Comparison of ENCODE assay signal across 10 cellular contexts in the genomic region with DNA sequence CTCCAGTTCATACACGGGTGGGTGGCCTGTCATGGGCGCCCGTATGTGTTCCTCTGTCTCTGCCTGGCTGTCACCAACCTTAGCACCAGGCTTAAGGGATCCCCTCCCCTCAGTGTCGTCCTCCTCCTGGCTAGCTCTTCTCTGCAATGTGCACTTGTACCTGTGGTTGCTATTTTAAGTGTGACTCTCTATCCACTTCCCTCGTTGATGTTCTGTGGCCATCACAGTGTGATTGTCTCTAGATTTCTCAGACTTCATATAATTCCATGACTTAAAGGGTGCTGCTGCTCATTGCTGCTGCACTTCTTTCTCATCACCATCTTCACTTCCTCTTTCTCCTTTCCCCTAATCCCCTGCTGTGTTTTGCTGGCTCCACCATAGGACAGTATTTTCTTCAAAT.
DNase-seq lines count a peak whose midpoint lies in the region; ATAC-seq lines count a peak whose summit lies in the region.
"Had no signal": no experiment of that assay in that cellular context is flagged by ENCODE, and none has a peak within 500 bp of the region (broad histone marks: within the 10 kb centered on the region; RNA-seq: fewer than 3 reads in every experiment).

No MANE protein-coding gene starts in this region.

- CTCF ChIA-PET in activated CD8-positive, alpha-beta T cell treated with anti-CD3 and anti-CD28 coated beads, Interleukin-2, amount 10 ng/mL, durations not matched to agents 7 days and 5 days (lab: Charles Lee) = no interaction called here

- POLR2A ChIA-PET in activated CD8-positive, alpha-beta T cell treated with anti-CD3 and anti-CD28 coated beads, Interleukin-2, amount 10 ng/mL, durations not matched to agents 7 days and 5 days (lab: Charles Lee) = no interaction called here

- H3K9me3 Mint-ChIP-seq in activated CD8-positive, alpha-beta T cell treated with anti-CD3 and anti-CD28 coated beads, Interleukin-2, amount 10 ng/mL, durations not matched to agents 7 days and 5 days (ENCODE audit: insufficient read depth) = no peaks in the 10 kb centered on the region

- no peak overlapping the region for H3K27ac Mint-ChIP-seq in activated CD8-positive, alpha-beta T cell treated with anti-CD3 and anti-CD28 coated beads, Interleukin-2, amount 10 ng/mL, durations not matched to agents 7 days and 5 days

- ATAC-seq in GM18873 (IDR thresholded peaks at IDR 0.05; ENCODE audit: low FRiP score, unreplicated experiment) = peak; percentile 73
- peak; percentile 85 for ATAC-seq in GM21737 (IDR thresholded peaks at IDR 0.05; ENCODE audit: unreplicated experiment)
- peak; percentile 91 for ATAC-seq in HG03460 (IDR thresholded peaks at IDR 0.05; ENCODE audit: unreplicated experiment)
- ATAC-seq in activated CD8-positive, alpha-beta T cell treated with anti-CD3 and anti-CD28 coated beads, Interleukin-2, amount 10 ng/mL, durations not matched to agents 7 days and 5 days = peak; percentile 64
- ATAC-seq: gastroesophageal sphincter had no signal

- no peak overlapping the region for H3K4me3 Mint-ChIP-seq in activated CD8-positive, alpha-beta T cell treated with anti-CD3 and anti-CD28 coated beads, Interleukin-2, amount 10 ng/mL, durations not matched to agents 7 days and 5 days

- no peak for DNase-seq in activated CD8-positive, alpha-beta T cell treated with anti-CD3 and anti-CD28 coated beads, Interleukin-2, amount 10 ng/mL, durations not matched to agents 7 days and 5 days
- DNase-seq in DMS53 treated with DMSO at 0.1 percent for 48 hours (lab: John Stamatoyannopoulos, UW; ENCODE audit: unreplicated experiment) = no peak
- DNase-seq in SHP77 (lab: John Stamatoyannopoulos, UW) = no peak
- no peak for DNase-seq in NCI-H146 (lab: John Stamatoyannopoulos, UW)
- DNase-seq in activated CD4-positive, alpha-beta T cell treated with anti-CD3 and anti-CD28 coated beads for 48 hours = no peak
- DNase-seq: NCI-H1105 had no signal

- no peaks in the 10 kb centered on the region for H3K27me3 Mint-ChIP-seq in activated CD8-positive, alpha-beta T cell treated with anti-CD3 and anti-CD28 coated beads, Interleukin-2, amount 10 ng/mL, durations not matched to agents 7 days and 5 days (ENCODE audit: low read depth)

- H3K4me1 Mint-ChIP-seq in activated CD8-positive, alpha-beta T cell treated with anti-CD3 and anti-CD28 coated beads, Interleukin-2, amount 10 ng/mL, durations not matched to agents 7 days and 5 days (ENCODE audit: low read depth) = peaks cover 13% of the 10 kb centered on the region

- no peaks in the 10 kb centered on the region for H3K36me3 Mint-ChIP-seq in activated CD8-positive, alpha-beta T cell treated with anti-CD3 and anti-CD28 coated beads, Interleukin-2, amount 10 ng/mL, durations not matched to agents 7 days and 5 days (ENCODE audit: low read depth)
